ENCODE assay signal across 34 cellular contexts in genomic region chr4:89992744-89993143, GRCh38.
"Had no signal": no experiment of that assay in that cellular context is flagged by ENCODE, and none has a peak within 500 bp of the region (broad histone marks: within the 10 kb centered on the region; RNA-seq: fewer than 3 reads in every experiment).

No MANE protein-coding gene starts in this region.

- H3K27ac Mint-ChIP-seq: activated CD4-positive, alpha-beta memory T cell treated with anti-CD3 and anti-CD28 coated beads, Interleukin-2, amount 10 ng/mL, durations not matched to agents 7 days and 5 days; activated CD4-positive, alpha-beta T cell treated with anti-CD3 and anti-CD28 coated beads, Interleukin-2, amount 10 ng/mL, durations not matched to agents 7 days and 5 days; activated naive CD4-positive, alpha-beta T cell treated with anti-CD3 and anti-CD28 coated beads, Interleukin-2, amount 10 ng/mL, durations not matched to agents 7 days and 5 days; activated naive CD8-positive, alpha-beta T cell treated with anti-CD3 and anti-CD28 coated beads, Interleukin-2, amount 10 ng/mL, durations not matched to agents 7 days and 5 days; activated T-cell treated with anti-CD3 and anti-CD28 coated beads, Interleukin-2, amount 50 U/mL, for 24 hours; brain; natural killer cell treated with Interleukin-12 subunit alpha and Interleukin-12 subunit beta and Interleukin-15 and Interleukin-18, amount 100 ng/mL, for 72 hours; stimulated activated memory B cell treated with anti-CD40 and anti-IgM and Interleukin-4, amounts not matched to agents 10 μg/mL and 1 μg/mL and 100 μg/mL, for 72 hours; stimulated activated naive CD8-positive, alpha-beta T cell treated with anti-CD3 and anti-CD28 coated beads, Interleukin-15, amount 100 ng/mL, for 72 hours; T-helper 17 cell; WTC11 had no signal

- H3K9me3 ChIP-seq: ascending aorta, gastrocnemius medialis, left lung, lower lobe of right lung, upper lobe of right lung had no signal

- H3K79me2 ChIP-seq: hepatocyte had no signal

- H3K27me3 ChIP-seq: ascending aorta, cardiac muscle cell, gastrocnemius medialis, hepatocyte, left lung, upper lobe of right lung had no signal

- DNase-seq: activated CD4-positive, alpha-beta memory T cell treated with anti-CD3 and anti-CD28 coated beads, Interleukin-2, amount 10 ng/mL, durations not matched to agents 7 days and 5 days; activated CD4-positive, alpha-beta T cell treated with anti-CD3 and anti-CD28 coated beads for 1 hour; activated CD4-positive, alpha-beta T cell treated with anti-CD3 and anti-CD28 coated beads, Interleukin-2, amount 10 ng/mL, durations not matched to agents 7 days and 5 days; activated CD8-positive, alpha-beta memory T cell treated with anti-CD3 and anti-CD28 coated beads, Interleukin-2, amount 50 U/mL, for 48 hours; activated gamma-delta T cell; activated naive CD4-positive, alpha-beta T cell treated with anti-CD3 and anti-CD28 coated beads, Interleukin-2, amount 10 ng/mL, durations not matched to agents 7 days and 5 days; activated naive CD8-positive, alpha-beta T cell treated with anti-CD3 and anti-CD28 coated beads, Interleukin-2, amount 10 ng/mL, durations not matched to agents 7 days and 5 days; activated T-cell treated with anti-CD3 and anti-CD28 coated beads, Interleukin-2, amount 50 U/mL, for 24 hours; cerebellar nuclear complex; dorsolateral prefrontal cortex; effector memory CD4-positive, alpha-beta T cell; erythroblast; gastrocnemius medialis; islet precursor cell; left lung; lower lobe of right lung; mesendoderm; posterior cingulate gyrus; stimulated activated CD4-positive, alpha-beta T cell treated with anti-CD3 and anti-CD28 coated beads, Interleukin-4, amount 100 ng/mL, for 4 hours; stimulated activated CD8-positive, alpha-beta memory T cell treated with anti-CD3 and anti-CD28 coated beads, Interleukin-4, amount 100 ng/mL, for 48 hours; stimulated activated naive CD8-positive, alpha-beta T cell treated with anti-CD3 and anti-CD28 coated beads, Interleukin-15, amount 100 ng/mL, for 72 hours; substantia nigra; T-helper 17 cell; upper lobe of right lung had no signal

- H3K36me3 ChIP-seq: ascending aorta, cardiac muscle cell, gastrocnemius medialis, left lung, lower lobe of right lung, upper lobe of right lung had no signal

- H3K4me2 ChIP-seq: hepatocyte had no signal

- H3K4me1 ChIP-seq: ascending aorta, gastrocnemius medialis, left lung, lower lobe of right lung, upper lobe of right lung had no signal

- ATAC-seq: gastrocnemius medialis; left lung; lower lobe of right lung; natural killer cell treated with Interleukin-12 subunit alpha and Interleukin-12 subunit beta and Interleukin-15 and Interleukin-18, amount 100 ng/mL, for 72 hours; sciatic nerve; stimulated activated memory B cell treated with anti-CD40 and anti-IgM and Interleukin-4, amounts not matched to agents 10 μg/mL and 1 μg/mL and 100 μg/mL, for 72 hours; stimulated activated naive CD8-positive, alpha-beta T cell treated with anti-CD3 and anti-CD28 coated beads, Interleukin-15, amount 100 ng/mL, for 72 hours; T-helper 17 cell; upper lobe of right lung; WTC11 had no signal

- H3K36me3 Mint-ChIP-seq: activated naive CD4-positive, alpha-beta T cell treated with anti-CD3 and anti-CD28 coated beads, Interleukin-2, amount 10 ng/mL, durations not matched to agents 7 days and 5 days; activated naive CD8-positive, alpha-beta T cell treated with anti-CD3 and anti-CD28 coated beads, Interleukin-2, amount 10 ng/mL, durations not matched to agents 7 days and 5 days; brain; natural killer cell treated with Interleukin-12 subunit alpha and Interleukin-12 subunit beta and Interleukin-15 and Interleukin-18, amount 100 ng/mL, for 72 hours; stimulated activated memory B cell treated with anti-CD40 and anti-IgM and Interleukin-4, amounts not matched to agents 10 μg/mL and 1 μg/mL and 100 μg/mL, for 72 hours had no signal

- H3K9me3 Mint-ChIP-seq: activated CD4-positive, alpha-beta memory T cell treated with anti-CD3 and anti-CD28 coated beads, Interleukin-2, amount 10 ng/mL, durations not matched to agents 7 days and 5 days; activated CD4-positive, alpha-beta T cell treated with anti-CD3 and anti-CD28 coated beads, Interleukin-2, amount 10 ng/mL, durations not matched to agents 7 days and 5 days; activated naive CD4-positive, alpha-beta T cell treated with anti-CD3 and anti-CD28 coated beads, Interleukin-2, amount 10 ng/mL, durations not matched to agents 7 days and 5 days; activated naive CD8-positive, alpha-beta T cell treated with anti-CD3 and anti-CD28 coated beads, Interleukin-2, amount 10 ng/mL, durations not matched to agents 7 days and 5 days; activated T-cell treated with anti-CD3 and anti-CD28 coated beads, Interleukin-2, amount 50 U/mL, for 24 hours; stimulated activated naive CD8-positive, alpha-beta T cell treated with anti-CD3 and anti-CD28 coated beads, Interleukin-15, amount 100 ng/mL, for 72 hours had no signal

- H3K27me3 Mint-ChIP-seq: activated naive CD4-positive, alpha-beta T cell treated with anti-CD3 and anti-CD28 coated beads, Interleukin-2, amount 10 ng/mL, durations not matched to agents 7 days and 5 days; stimulated activated memory B cell treated with anti-CD40 and anti-IgM and Interleukin-4, amounts not matched to agents 10 μg/mL and 1 μg/mL and 100 μg/mL, for 72 hours had no signal

- H3K4me1 Mint-ChIP-seq: activated CD4-positive, alpha-beta memory T cell treated with anti-CD3 and anti-CD28 coated beads, Interleukin-2, amount 10 ng/mL, durations not matched to agents 7 days and 5 days; activated CD4-positive, alpha-beta T cell treated with anti-CD3 and anti-CD28 coated beads, Interleukin-2, amount 10 ng/mL, durations not matched to agents 7 days and 5 days; activated naive CD4-positive, alpha-beta T cell treated with anti-CD3 and anti-CD28 coated beads, Interleukin-2, amount 10 ng/mL, durations not matched to agents 7 days and 5 days; activated naive CD8-positive, alpha-beta T cell treated with anti-CD3 and anti-CD28 coated beads, Interleukin-2, amount 10 ng/mL, durations not matched to agents 7 days and 5 days; stimulated activated naive CD8-positive, alpha-beta T cell treated with anti-CD3 and anti-CD28 coated beads, Interleukin-15, amount 100 ng/mL, for 72 hours; T-helper 17 cell had no signal

- H3K27ac ChIP-seq: ascending aorta, cardiac muscle cell, coronary artery, dorsolateral prefrontal cortex, gastrocnemius medialis, hepatocyte, left lung, lower lobe of right lung, skin epidermis, upper lobe of right lung had no signal

- H3K4me3 Mint-ChIP-seq: activated CD4-positive, alpha-beta memory T cell treated with anti-CD3 and anti-CD28 coated beads, Interleukin-2, amount 10 ng/mL, durations not matched to agents 7 days and 5 days; activated CD4-positive, alpha-beta T cell treated with anti-CD3 and anti-CD28 coated beads, Interleukin-2, amount 10 ng/mL, durations not matched to agents 7 days and 5 days; activated naive CD4-positive, alpha-beta T cell treated with anti-CD3 and anti-CD28 coated beads, Interleukin-2, amount 10 ng/mL, durations not matched to agents 7 days and 5 days; activated naive CD8-positive, alpha-beta T cell treated with anti-CD3 and anti-CD28 coated beads, Interleukin-2, amount 10 ng/mL, durations not matched to agents 7 days and 5 days; activated T-cell treated with anti-CD3 and anti-CD28 coated beads, Interleukin-2, amount 50 U/mL, for 24 hours; brain; natural killer cell treated with Interleukin-12 subunit alpha and Interleukin-12 subunit beta and Interleukin-15 and Interleukin-18, amount 100 ng/mL, for 72 hours; stimulated activated memory B cell treated with anti-CD40 and anti-IgM and Interleukin-4, amounts not matched to agents 10 μg/mL and 1 μg/mL and 100 μg/mL, for 72 hours; stimulated activated naive CD8-positive, alpha-beta T cell treated with anti-CD3 and anti-CD28 coated beads, Interleukin-15, amount 100 ng/mL, for 72 hours; T-helper 17 cell; WTC11 had no signal

- H3K4me3 ChIP-seq: ascending aorta, cardiac muscle cell, coronary artery, dorsolateral prefrontal cortex, gastrocnemius medialis, hepatocyte, left lung, lower lobe of right lung, skin epidermis, upper lobe of right lung had no signal
